In genomic region chr3:129118745-129119144, GRCh38 we compare ENCODE assay signal across 12 cellular contexts. TPM values are rescaled to one million over a fixed set of nuclear protein-coding genes. Genes with fewer than 3 reads are reported as not detected.
DNase-seq lines count a peak whose midpoint lies in the region; ATAC-seq and TF ChIP-seq lines count a peak whose summit lies in the region.
"Had no signal": no experiment of that assay in that cellular context is flagged by ENCODE, and none has a peak within 500 bp of the region (broad histone marks: within the 10 kb centered on the region; RNA-seq: fewer than 3 reads in every experiment).

No MANE protein-coding gene starts in this region.

- peak overlapping the region; percentile 83 to 95 (median 90) for H3K4me3 Mint-ChIP-seq in CD8-positive, alpha-beta memory T cell
- H3K4me3 Mint-ChIP-seq in naive thymus-derived CD8-positive, alpha-beta T cell, result peak overlapping the region; percentile 83 to 99 (median 94)

- H3K27me3 Mint-ChIP-seq in CD8-positive, alpha-beta memory T cell, result no peaks in the 10 kb centered on the region
- H3K27me3 Mint-ChIP-seq in naive thymus-derived CD8-positive, alpha-beta T cell, result no peaks in the 10 kb centered on the region
- H3K27me3 Mint-ChIP-seq: stimulated activated memory B cell treated with anti-CD40 and anti-IgM and Interleukin-4, amounts not matched to agents 10 μg/mL and 1 μg/mL and 100 μg/mL, for 72 hours had no signal

- TF ChIP-seq POLR2A in breast epithelium (IDR thresholded peaks at IDR 0.05), result no peak

- H3K4me3 ChIP-seq in CD8-positive, alpha-beta memory T cell (ENCODE audit: low read length), result peak overlapping the region; percentile 93
- peak overlapping the region in 1 of 3 donors; percentile 94 for H3K4me3 ChIP-seq in breast epithelium

- intact Hi-C loops in breast epithelium (cut with DNase I; ENCODE audit: low total_unique reads), result no loop called here

- H3K36me3 ChIP-seq in CD8-positive, alpha-beta memory T cell (ENCODE audit: insufficient read depth, low read length), result peaks cover 12% of the 10 kb centered on the region
- no peaks in the 10 kb centered on the region for H3K36me3 ChIP-seq in breast epithelium
- H3K36me3 ChIP-seq: pancreas had no signal

- DNase-seq in CD8-positive, alpha-beta memory T cell, result peak; percentile 13 to 91 (median 63)
- DNase-seq in T-helper 2 cell, result peak in 3 of 5 experiments; percentile 44 to 88 (median 75)
- no peak for DNase-seq in breast epithelium (ENCODE audit: low spot score in 2 of 2)
- peak in 9 of 10 donors; percentile 27 to 94 (median 75) for DNase-seq in naive thymus-derived CD8-positive, alpha-beta T cell
- no peak for DNase-seq in NCI-H1436 (lab: John Stamatoyannopoulos, UW)
- DNase-seq in dedifferentiated amniotic fluid mesenchymal stem cell (ENCODE audit: extremely low spot score), result no peak
- DNase-seq: NCI-H446 treated with DMSO at 0.1 percent for 48 hours had no signal

- no peaks in the 10 kb centered on the region for H3K9me3 ChIP-seq in CD8-positive, alpha-beta memory T cell (ENCODE audit: low read length)
- no peaks in the 10 kb centered on the region for H3K9me3 ChIP-seq in breast epithelium
- H3K9me3 ChIP-seq: pancreas had no signal

- peak overlapping the region; percentile 86 to 98 (median 96) for H3K27ac Mint-ChIP-seq in CD8-positive, alpha-beta memory T cell
- H3K27ac Mint-ChIP-seq in naive thymus-derived CD8-positive, alpha-beta T cell, result peak overlapping the region; percentile 88 to 99 (median 98)
- H3K27ac Mint-ChIP-seq: stimulated activated memory B cell treated with anti-CD40 and anti-IgM and Interleukin-4, amounts not matched to agents 10 μg/mL and 1 μg/mL and 100 μg/mL, for 72 hours had no signal

- H3K4me1 Mint-ChIP-seq in CD8-positive, alpha-beta memory T cell, result peaks cover 68 to 79% (median 75%) of the 10 kb centered on the region in 3 donors
- H3K4me1 Mint-ChIP-seq in naive thymus-derived CD8-positive, alpha-beta T cell, result peaks cover 27 to 82% (median 52%) of the 10 kb centered on the region in 4 donors

- H3K27ac ChIP-seq in CD8-positive, alpha-beta memory T cell (ENCODE audit: low read depth, low read length), result peak overlapping the region; percentile 60
- peak overlapping the region; percentile 94 to 97 for H3K27ac ChIP-seq in breast epithelium

- no peaks in the 10 kb centered on the region for H3K27me3 ChIP-seq in CD8-positive, alpha-beta memory T cell (ENCODE audit: insufficient read depth, low read length, poor library complexity, severe bottlenecking)
- no peaks in the 10 kb centered on the region for H3K27me3 ChIP-seq in breast epithelium
- H3K27me3 ChIP-seq: pancreas had no signal

- POLR2A ChIA-PET in CD8-positive, alpha-beta memory T cell (lab: Charles Lee), result interaction anchor here (1.3 to 3.3 kb wide), 4 partner anchors 16 to 103 kb away, joined by 3 to 16 read pairs (median 8); no protein-coding TSS in a partner anchor
- POLR2A ChIA-PET in naive thymus-derived CD8-positive, alpha-beta T cell (lab: Charles Lee), result interaction anchor here (0.6 to 9.8 kb wide), 20 partner anchors 9 to 198 kb away, joined by 3 to 140 read pairs (median 14); partner anchors contain the start of genes CFAP92 and CNBP

- peak; percentile 53 to 61 for ATAC-seq in naive thymus-derived CD8-positive, alpha-beta T cell
- ATAC-seq in GM21360 (IDR thresholded peaks at IDR 0.05; ENCODE audit: unreplicated experiment) (no peak), HG03354 (IDR thresholded peaks at IDR 0.05; ENCODE audit: poor library complexity, severe bottlenecking, unreplicated experiment) (no peak)
- ATAC-seq: stimulated activated memory B cell treated with anti-CD40 and anti-IgM and Interleukin-4, amounts not matched to agents 10 μg/mL and 1 μg/mL and 100 μg/mL, for 72 hours had no signal

- no peak for TF ChIP-seq CTCF in breast epithelium (IDR thresholded peaks at IDR 0.05)

- peaks cover 59% of the 10 kb centered on the region for H3K4me1 ChIP-seq in CD8-positive, alpha-beta memory T cell (ENCODE audit: insufficient read depth, low read length)
- peaks cover 0 to 2% of the 10 kb centered on the region in 2 donors for H3K4me1 ChIP-seq in breast epithelium

- H3K9me3 Mint-ChIP-seq in CD8-positive, alpha-beta memory T cell, result no peaks in the 10 kb centered on the region
- no peaks in the 10 kb centered on the region for H3K9me3 Mint-ChIP-seq in naive thymus-derived CD8-positive, alpha-beta T cell
- H3K9me3 Mint-ChIP-seq: stimulated activated memory B cell treated with anti-CD40 and anti-IgM and Interleukin-4, amounts not matched to agents 10 μg/mL and 1 μg/mL and 100 μg/mL, for 72 hours had no signal

- H3K36me3 Mint-ChIP-seq in CD8-positive, alpha-beta memory T cell, result peaks cover 0 to 55% (median 7%) of the 10 kb centered on the region in 3 donors
- peaks cover 28 to 50% (median 30%) of the 10 kb centered on the region in 3 donors for H3K36me3 Mint-ChIP-seq in naive thymus-derived CD8-positive, alpha-beta T cell

- CTCF ChIA-PET in CD8-positive, alpha-beta memory T cell (lab: Charles Lee), result interaction anchor here (0.9 to 10.1 kb wide), 9 partner anchors 10 to 148 kb away, joined by 3 to 77 read pairs (median 4); no protein-coding TSS in a partner anchor

RNA-seq across cellular contexts. Expression of gene RAB43, which starts 2.9 kb away (rescaled TPM):
- 10 to 100 TPM; 22.9 to 28.6 TPM for total RNA-seq in CD8-positive, alpha-beta memory T cell
- 14.9 TPM for polyA plus RNA-seq in CD8-positive, alpha-beta memory T cell
- 10 to 100 TPM in 2 of 3 donors, 1 to 10 TPM in 1; 5.6 to 17.0 (median 17.0) TPM for total RNA-seq in breast epithelium
- 100 to 1,000 TPM; 122 to 130 TPM for total RNA-seq in naive thymus-derived CD8-positive, alpha-beta T cell
- polyA plus RNA-seq in naive thymus-derived CD8-positive, alpha-beta T cell, result 10 to 100 TPM; 15.7 to 43.1 (median 27.5) TPM

RNA-seq across cellular contexts. Expression of gene ISY1, which starts 42.1 kb away (rescaled TPM):
- 10 to 100 TPM; 84.6 to 94.7 TPM for total RNA-seq in CD8-positive, alpha-beta memory T cell
- 91.6 TPM for polyA plus RNA-seq in CD8-positive, alpha-beta memory T cell
- total RNA-seq in breast epithelium, result 10 to 100 TPM; 21.4 to 27.9 (median 21.7) TPM
- 10 to 100 TPM; 47.1 to 47.2 TPM for total RNA-seq in naive thymus-derived CD8-positive, alpha-beta T cell
- polyA plus RNA-seq in naive thymus-derived CD8-positive, alpha-beta T cell, result 100 to 1,000 TPM; 101 to 119 (median 107) TPM

RNA-seq across cellular contexts. Expression of gene GP9, which starts 58.2 kb away (rescaled TPM):
- total RNA-seq in CD8-positive, alpha-beta memory T cell, result not detected
- not detected for polyA plus RNA-seq in CD8-positive, alpha-beta memory T cell
- under 1 TPM in 1 of 3 donors, not detected in 2; 0.48 TPM for total RNA-seq in breast epithelium
- not detected for total RNA-seq in naive thymus-derived CD8-positive, alpha-beta T cell
- polyA plus RNA-seq in naive thymus-derived CD8-positive, alpha-beta T cell, result not detected
- total RNA-seq: pancreas had no signal
- polyA plus RNA-seq: esophagus had no signal

Comparison
In these comparisons a context has a peak if more than half of its experiments do, and no peak if none do; other contexts are left out.
1. DNase-seq: peak in CD8-positive, alpha-beta memory T cell (5 of 5), T-helper 2 cell (3 of 5) and naive thymus-derived CD8-positive, alpha-beta T cell (9 of 10); none in breast epithelium (0 of 2), NCI-H1436 (single experiment) and dedifferentiated amniotic fluid mesenchymal stem cell (single experiment).
2. ATAC-seq: peak in naive thymus-derived CD8-positive, alpha-beta T cell (2 of 2); none in GM21360 (single experiment) and HG03354 (single experiment).
3. RNA of gene RAB43, which starts 2.9 kb away (total RNA-seq): 122 to 130 TPM in naive thymus-derived CD8-positive, alpha-beta T cell; 22.9 to 28.6 TPM in CD8-positive, alpha-beta memory T cell and 5.6 to 17.0 TPM in breast epithelium; every median in the first group is over 4 times any median in the second.